Comparison of ENCODE assay signal across 9 cellular contexts in the genomic region with DNA sequence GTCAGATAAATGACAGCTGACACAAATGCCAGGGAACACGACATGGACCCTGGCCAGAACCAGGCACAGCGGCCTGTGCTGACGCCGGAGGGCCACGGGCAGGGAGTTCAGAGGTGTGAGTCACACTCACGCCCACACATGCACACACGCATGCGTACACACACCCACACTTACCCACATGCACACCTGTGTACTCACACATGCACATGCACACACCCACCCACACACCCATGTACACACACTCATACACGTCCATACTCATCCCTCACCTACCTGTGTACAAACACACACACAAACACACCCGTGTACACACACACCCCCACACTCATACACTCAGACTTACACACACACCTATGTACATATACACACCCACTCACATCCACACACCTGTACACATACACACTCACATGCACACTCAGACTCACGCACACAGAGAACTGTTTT. TPM values are rescaled to one million over a fixed set of nuclear protein-coding genes. Genes with fewer than 3 reads are reported as not detected.
DNase-seq lines count a peak whose midpoint lies in the region; ATAC-seq and TF ChIP-seq lines count a peak whose summit lies in the region.
"Had no signal": no experiment of that assay in that cellular context is flagged by ENCODE, and none has a peak within 500 bp of the region (broad histone marks: within the 10 kb centered on the region; RNA-seq: fewer than 3 reads in every experiment).

No MANE protein-coding gene starts in this region.

- no peak for TF ChIP-seq POLR2A in esophagus muscularis mucosa (IDR thresholded peaks at IDR 0.05; ENCODE audit: low read depth)
- TF ChIP-seq POLR2A in prostate gland (IDR thresholded peaks at IDR 0.05): no peak

- no peak for TF ChIP-seq EP300 in esophagus muscularis mucosa (IDR thresholded peaks at IDR 0.05)

- no peaks in the 10 kb centered on the region for H3K27me3 Mint-ChIP-seq in CD4-positive, alpha-beta T cell
- H3K27me3 Mint-ChIP-seq in WTC11 (ENCODE audit: low read depth): no peaks in the 10 kb centered on the region

- no peak for ATAC-seq in CD4-positive, alpha-beta T cell (ENCODE audit: poor library complexity)
- ATAC-seq in WTC11 (no peak), GM19395 (IDR thresholded peaks at IDR 0.05; ENCODE audit: unreplicated experiment) (no peak), HG03565 (IDR thresholded peaks at IDR 0.05; ENCODE audit: unreplicated experiment) (no peak), GM18517 (IDR thresholded peaks at IDR 0.05; ENCODE audit: unreplicated experiment) (no peak)

- peaks cover 50% of the 10 kb centered on the region for H3K4me1 Mint-ChIP-seq in CD4-positive, alpha-beta T cell (ENCODE audit: low read depth)
- peaks cover 29% of the 10 kb centered on the region for H3K4me1 Mint-ChIP-seq in WTC11

- peak overlapping the region; percentile 18 for H3K27ac Mint-ChIP-seq in CD4-positive, alpha-beta T cell
- H3K27ac Mint-ChIP-seq in WTC11: peak overlapping the region; percentile 52; the same call in 1 of the 2 replicates

- WGBS in esophagus muscularis mucosa: 76% methylated on average over 6 of the region's 11 CpGs
- WGBS in prostate gland: 49% methylated on average over 11 of the region's 11 CpGs

- H3K4me3 Mint-ChIP-seq in CD4-positive, alpha-beta T cell: peak overlapping the region; percentile 43
- H3K4me3 Mint-ChIP-seq in WTC11: no peak overlapping the region

- POLR2A ChIA-PET in CD4-positive, alpha-beta T cell (lab: Charles Lee): no interaction called here
- POLR2A ChIA-PET in WTC11 (lab: Charles Lee): no interaction called here

- no peak for TF ChIP-seq CTCF in CD4-positive, alpha-beta T cell (IDR thresholded peaks at IDR 0.05)
- no peak for TF ChIP-seq CTCF in WTC11 (IDR thresholded peaks at IDR 0.05)
- no peak for TF ChIP-seq CTCF in esophagus muscularis mucosa (IDR thresholded peaks at IDR 0.05)
- no peak for TF ChIP-seq CTCF in prostate gland (IDR thresholded peaks at IDR 0.05)

- H3K36me3 ChIP-seq in esophagus muscularis mucosa (no peaks in the 10 kb centered on the region), prostate gland (no peaks in the 10 kb centered on the region)

- H3K9me3 Mint-ChIP-seq in CD4-positive, alpha-beta T cell: no peaks in the 10 kb centered on the region
- H3K9me3 Mint-ChIP-seq in WTC11: no peaks in the 10 kb centered on the region

- no peak overlapping the region for H3K4me3 ChIP-seq in esophagus muscularis mucosa
- H3K4me3 ChIP-seq in prostate gland: no peak overlapping the region

- peaks cover 79 to 98% (median 97%) of the 10 kb centered on the region in 4 donors for H3K4me1 ChIP-seq in esophagus muscularis mucosa
- peaks cover 62% of the 10 kb centered on the region for H3K4me1 ChIP-seq in prostate gland (replicated peaks)

- H3K36me3 Mint-ChIP-seq in CD4-positive, alpha-beta T cell (ENCODE audit: low read depth): peaks cover 12% of the 10 kb centered on the region
- peaks cover 6% of the 10 kb centered on the region; the same call in 1 of the 2 replicates for H3K36me3 Mint-ChIP-seq in WTC11

- CTCF ChIA-PET in CD4-positive, alpha-beta T cell (lab: Charles Lee): no interaction called here
- CTCF ChIA-PET in WTC11 (lab: Charles Lee): no interaction called here

- DNase-seq in CD4-positive, alpha-beta T cell: no peak
- no peak for DNase-seq in WTC11 (ENCODE audit: low spot score)
- DNase-seq in esophagus muscularis mucosa (ENCODE audit: extremely low spot score): no peak
- no peak for DNase-seq in prostate gland (ENCODE audit: low spot score)
- no peak for DNase-seq in NCI-H82 (lab: John Stamatoyannopoulos, UW)
- DNase-seq: GF-D8 had no signal

- no peaks in the 10 kb centered on the region for H3K27me3 ChIP-seq in CD4-positive, alpha-beta T cell (ENCODE audit: control insufficient read depth, insufficient read depth, low read length)
- no peaks in the 10 kb centered on the region for H3K27me3 ChIP-seq in esophagus muscularis mucosa
- H3K27me3 ChIP-seq in prostate gland (replicated peaks; ENCODE audit: insufficient read depth): no peaks in the 10 kb centered on the region

- no peaks in the 10 kb centered on the region for H3K9me3 ChIP-seq in CD4-positive, alpha-beta T cell (ENCODE audit: control insufficient read depth, low read length)
- H3K9me3 ChIP-seq in esophagus muscularis mucosa (no peaks in the 10 kb centered on the region), prostate gland (no peaks in the 10 kb centered on the region)

- intact Hi-C loops in CD4-positive, alpha-beta T cell (cut with DNase I, micrococcal nuclease): no loop called here
- intact Hi-C loops in esophagus muscularis mucosa (cut with DNase I): no loop called here
- intact Hi-C loops in prostate gland (cut with DNase I): no loop called here

- no peak overlapping the region for H3K27ac ChIP-seq in CD4-positive, alpha-beta T cell (ENCODE audit: low read depth, low read length)
- H3K27ac ChIP-seq in esophagus muscularis mucosa (replicated peaks in 1 of 4) (peak overlapping the region; percentile 43 to 70 (median 59)), prostate gland (peak overlapping the region; percentile 69 to 75)

TF ChIP-seq in WTC11, 78 proteins besides CTCF, POLR2A, EP300 and RAD21 (continues in another document):
- TF ChIP-seq, protein P1, sequence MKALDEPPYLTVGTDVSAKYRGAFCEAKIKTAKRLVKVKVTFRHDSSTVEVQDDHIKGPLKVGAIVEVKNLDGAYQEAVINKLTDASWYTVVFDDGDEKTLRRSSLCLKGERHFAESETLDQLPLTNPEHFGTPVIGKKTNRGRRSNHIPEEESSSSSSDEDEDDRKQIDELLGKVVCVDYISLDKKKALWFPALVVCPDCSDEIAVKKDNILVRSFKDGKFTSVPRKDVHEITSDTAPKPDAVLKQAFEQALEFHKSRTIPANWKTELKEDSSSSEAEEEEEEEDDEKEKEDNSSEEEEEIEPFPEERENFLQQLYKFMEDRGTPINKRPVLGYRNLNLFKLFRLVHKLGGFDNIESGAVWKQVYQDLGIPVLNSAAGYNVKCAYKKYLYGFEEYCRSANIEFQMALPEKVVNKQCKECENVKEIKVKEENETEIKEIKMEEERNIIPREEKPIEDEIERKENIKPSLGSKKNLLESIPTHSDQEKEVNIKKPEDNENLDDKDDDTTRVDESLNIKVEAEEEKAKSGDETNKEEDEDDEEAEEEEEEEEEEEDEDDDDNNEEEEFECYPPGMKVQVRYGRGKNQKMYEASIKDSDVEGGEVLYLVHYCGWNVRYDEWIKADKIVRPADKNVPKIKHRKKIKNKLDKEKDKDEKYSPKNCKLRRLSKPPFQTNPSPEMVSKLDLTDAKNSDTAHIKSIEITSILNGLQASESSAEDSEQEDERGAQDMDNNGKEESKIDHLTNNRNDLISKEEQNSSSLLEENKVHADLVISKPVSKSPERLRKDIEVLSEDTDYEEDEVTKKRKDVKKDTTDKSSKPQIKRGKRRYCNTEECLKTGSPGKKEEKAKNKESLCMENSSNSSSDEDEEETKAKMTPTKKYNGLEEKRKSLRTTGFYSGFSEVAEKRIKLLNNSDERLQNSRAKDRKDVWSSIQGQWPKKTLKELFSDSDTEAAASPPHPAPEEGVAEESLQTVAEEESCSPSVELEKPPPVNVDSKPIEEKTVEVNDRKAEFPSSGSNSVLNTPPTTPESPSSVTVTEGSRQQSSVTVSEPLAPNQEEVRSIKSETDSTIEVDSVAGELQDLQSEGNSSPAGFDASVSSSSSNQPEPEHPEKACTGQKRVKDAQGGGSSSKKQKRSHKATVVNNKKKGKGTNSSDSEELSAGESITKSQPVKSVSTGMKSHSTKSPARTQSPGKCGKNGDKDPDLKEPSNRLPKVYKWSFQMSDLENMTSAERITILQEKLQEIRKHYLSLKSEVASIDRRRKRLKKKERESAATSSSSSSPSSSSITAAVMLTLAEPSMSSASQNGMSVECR (CRISPR knock-in tag; IDR thresholded peaks at IDR 0.05; ENCODE audit: borderline replicate concordance): no peak
- TF ChIP-seq GRHL2 (CRISPR knock-in tag; IDR thresholded peaks at IDR 0.05; ENCODE audit: insufficient replicate concordance, severe bottlenecking): no peak
- TF ChIP-seq, protein P2, sequence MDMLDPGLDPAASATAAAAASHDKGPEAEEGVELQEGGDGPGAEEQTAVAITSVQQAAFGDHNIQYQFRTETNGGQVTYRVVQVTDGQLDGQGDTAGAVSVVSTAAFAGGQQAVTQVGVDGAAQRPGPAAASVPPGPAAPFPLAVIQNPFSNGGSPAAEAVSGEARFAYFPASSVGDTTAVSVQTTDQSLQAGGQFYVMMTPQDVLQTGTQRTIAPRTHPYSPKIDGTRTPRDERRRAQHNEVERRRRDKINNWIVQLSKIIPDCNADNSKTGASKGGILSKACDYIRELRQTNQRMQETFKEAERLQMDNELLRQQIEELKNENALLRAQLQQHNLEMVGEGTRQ (CRISPR knock-in tag; IDR thresholded peaks at IDR 0.05): no peak
- TF ChIP-seq, protein P3, sequence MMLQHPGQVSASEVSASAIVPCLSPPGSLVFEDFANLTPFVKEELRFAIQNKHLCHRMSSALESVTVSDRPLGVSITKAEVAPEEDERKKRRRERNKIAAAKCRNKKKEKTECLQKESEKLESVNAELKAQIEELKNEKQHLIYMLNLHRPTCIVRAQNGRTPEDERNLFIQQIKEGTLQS (CRISPR knock-in tag; conservative IDR thresholded peaks at IDR 0.05): no peak
- TF ChIP-seq NFE2L1 (CRISPR knock-in tag; IDR thresholded peaks at IDR 0.05): no peak
- no peak for TF ChIP-seq CREM (CRISPR knock-in tag; IDR thresholded peaks at IDR 0.05)
- TF ChIP-seq, protein P4, sequence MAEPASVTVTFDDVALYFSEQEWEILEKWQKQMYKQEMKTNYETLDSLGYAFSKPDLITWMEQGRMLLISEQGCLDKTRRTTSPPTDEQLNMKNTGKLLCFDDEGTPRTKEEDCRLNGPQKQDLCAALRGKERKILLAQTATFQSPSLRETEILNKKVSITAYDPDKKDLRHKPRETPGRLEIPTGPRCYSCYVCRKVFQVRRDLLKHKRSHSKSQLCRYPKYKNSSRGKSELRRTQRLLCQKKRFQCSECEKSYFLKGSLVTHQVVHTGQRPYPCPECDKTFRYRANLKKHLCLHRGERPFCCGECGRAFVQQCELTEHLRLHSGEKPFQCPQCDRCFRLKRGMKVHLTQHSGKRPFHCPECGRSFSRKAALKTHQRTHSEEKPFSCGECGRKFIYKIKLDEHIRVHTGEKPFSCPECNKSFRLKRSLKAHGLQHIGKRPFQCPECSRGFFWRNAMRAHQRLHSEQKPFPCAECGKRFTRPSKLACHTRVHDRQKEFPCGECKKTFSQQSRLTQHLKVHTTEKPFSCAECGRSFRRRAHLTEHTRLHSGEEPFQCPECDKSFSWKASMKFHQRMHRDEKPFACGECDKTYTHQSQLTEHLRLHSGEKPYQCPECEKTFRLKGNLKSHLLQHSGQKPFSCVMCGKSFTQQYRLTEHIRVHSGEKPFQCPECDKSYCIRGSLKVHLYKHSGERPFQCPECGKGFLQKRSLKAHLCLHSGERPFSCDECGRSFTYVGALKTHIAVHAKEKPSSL (CRISPR knock-in tag; conservative IDR thresholded peaks at IDR 0.05): no peak

RNA-seq across cellular contexts. Expression of a gene that starts 40.4 kb away (rescaled TPM):
- total RNA-seq in CD4-positive, alpha-beta T cell: 10 to 100 TPM; 18.3 to 22.1 TPM
- total RNA-seq in WTC11 (2021): 49.9 to 58.2 TPM (median 50.2 TPM) in 3 replicates
- 10 to 100 TPM; 21.5 to 46.9 (median 33.4) TPM for total RNA-seq in esophagus muscularis mucosa
- total RNA-seq in prostate gland: 10 to 100 TPM; 39.9 to 41.4 TPM
